Comparison of ENCODE assay signal across 4 cellular contexts in genomic region chr15:28702427-28702826, GRCh38. TPM values are rescaled to one million over a fixed set of nuclear protein-coding genes. Genes with fewer than 3 reads are reported as not detected.
"Had no signal": no experiment of that assay in that cellular context is flagged by ENCODE, and none has a peak within 500 bp of the region (broad histone marks: within the 10 kb centered on the region; RNA-seq: fewer than 3 reads in every experiment).

No MANE protein-coding gene starts in this region.

RNA-seq across cellular contexts. Expression of gene GOLGA8M, which starts 9.8 kb away (rescaled TPM):
- total RNA-seq: GM23338, H7, HT-29 had no signal
- polyA plus RNA-seq: GM23338, IgD-negative memory B cell had no signal
